In genomic region chrX:108972899-108973298, GRCh38 we compare ENCODE assay signal across 1 cellular context.
DNase-seq lines count a peak whose midpoint lies in the region; ATAC-seq and TF ChIP-seq lines count a peak whose summit lies in the region.
"Not testable (repeated sequence)": the region's sequence is repeated elsewhere in the genome, so short reads cannot be mapped to it uniquely, and the experiment has no call there.

No MANE protein-coding gene starts in this region.

- ATAC-seq in WTC11 = not testable (repeated sequence)

- not testable (repeated sequence) for H3K36me3 Mint-ChIP-seq in WTC11

- H3K4me3 Mint-ChIP-seq in WTC11 = not testable (repeated sequence)

- not testable (repeated sequence) for TF ChIP-seq CTCF in WTC11 (IDR thresholded peaks at IDR 0.05)

- POLR2A ChIA-PET in WTC11 (lab: Charles Lee) = not testable (repeated sequence)

- H3K27ac Mint-ChIP-seq in WTC11 = not testable (repeated sequence)

- peaks cover 17% of the 10 kb centered on the region for H3K9me3 Mint-ChIP-seq in WTC11

- H3K4me1 Mint-ChIP-seq in WTC11 = not testable (repeated sequence)

- not testable (repeated sequence) for H3K27me3 Mint-ChIP-seq in WTC11 (ENCODE audit: low read depth)

- CTCF ChIA-PET in WTC11 (lab: Charles Lee) = not testable (repeated sequence)

- DNase-seq in WTC11 (ENCODE audit: low spot score) = peak; percentile 6
